Comparison of ENCODE assay signal across 8 cellular contexts in genomic region chr5:35651002-35651756, GRCh38. TPM values are rescaled to one million over a fixed set of nuclear protein-coding genes. Genes with fewer than 3 reads are reported as not detected.
DNase-seq lines count a peak whose midpoint lies in the region; ATAC-seq and TF ChIP-seq lines count a peak whose summit lies in the region.

No MANE protein-coding gene starts in this region.

- TF ChIP-seq POLR2A in right lobe of liver (IDR thresholded peaks at IDR 0.05): no peak

- ATAC-seq in HG03378 (IDR thresholded peaks at IDR 0.05; ENCODE audit: unreplicated experiment) (peak; percentile 63), right lobe of liver (peak; percentile 85 to 93 (median 92))

- TF ChIP-seq CTCF in GM10266 (IDR thresholded peaks at IDR 0.05; ENCODE audit: control insufficient read depth, insufficient read depth, low read depth, missing control alignments) (peak; percentile 47), right lobe of liver (IDR thresholded peaks at IDR 0.05) (peak; percentile 56 to 66 (median 64))

- H3K4me3 ChIP-seq in right lobe of liver: no peak overlapping the region

- no peaks in the 10 kb centered on the region for H3K9me3 ChIP-seq in right lobe of liver

- no peak overlapping the region for H3K27ac ChIP-seq in right lobe of liver

- DNase-seq in GM10266 (ENCODE audit: extremely low spot score) (peak; percentile 21), T-helper 1 cell (peak; percentile 17 to 74 (median 47)), astrocyte of the hippocampus (ENCODE audit: low read depth, low spot score) (peak; percentile 44), right lobe of liver (peak in 2 of 3 donors; percentile 26 to 50), 8988T (no peak), cerebellum (ENCODE audit: low spot score) (no peak)
- DNase-seq in stimulated activated CD8-positive, alpha-beta memory T cell treated with anti-CD3 and anti-CD28 coated beads, Interleukin-7, amount 100 ng/mL, for 48 hours (ENCODE audit: extremely low read depth in 1 of 2, low read depth in 1 of 2): peak; percentile 17 to 35

- no peaks in the 10 kb centered on the region for H3K36me3 ChIP-seq in right lobe of liver

- H3K27me3 ChIP-seq in right lobe of liver: no peaks in the 10 kb centered on the region

- H3K4me1 ChIP-seq in right lobe of liver: no peaks in the 10 kb centered on the region

- intact Hi-C loops in right lobe of liver (cut with DNase I): loop anchor here in 1 of 2 donors (10.0 kb wide), 1 partner anchor 274 kb away; no protein-coding TSS in a partner anchor

- WGBS in right lobe of liver (ENCODE audit: insufficient coverage, low coverage, low lambda C conversion rate, missing lambda C conversion rate): 17% methylated on average over 4 of the region's 4 CpGs

RNA-seq across cellular contexts. Expression of gene SPEF2, which starts 33.5 kb away (rescaled TPM):
- total RNA-seq in right lobe of liver (1 to 10 TPM in 4 of 6 experiments, under 1 TPM in 2; 0.74 to 3.3 (median 2.0) TPM), cerebellum (31.2 TPM)

Comparison
In these comparisons a context has a peak if more than half of its experiments do, and no peak if none do; other contexts are left out.
1. DNase-seq: peak in GM10266 (single experiment), T-helper 1 cell (5 of 5), astrocyte of the hippocampus (single experiment), right lobe of liver (2 of 3) and stimulated activated CD8-positive, alpha-beta memory T cell treated with anti-CD3 and anti-CD28 coated beads, Interleukin-7, amount 100 ng/mL, for 48 hours (2 of 2); none in 8988T (single experiment) and cerebellum (single experiment).